ENCODE assay signal across 1 cellular context in genomic region chr20:33000802-33001466, GRCh38.
TF ChIP-seq lines count a peak whose summit lies in the region.

No MANE protein-coding gene starts in this region.

TF ChIP-seq in H1, 55 proteins besides CTCF, POLR2A, EP300 and RAD21:
- no peak for TF ChIP-seq CEBPB (IDR thresholded peaks at IDR 0.05; ENCODE audit: low read depth, low read length)
- TF ChIP-seq ATF3 (IDR thresholded peaks at IDR 0.05; ENCODE audit: insufficient read depth, low read depth, low read length): no peak
- TF ChIP-seq POU5F1 (IDR thresholded peaks at IDR 0.05; ENCODE audit: low read depth, low read length): no peak
- no peak for TF ChIP-seq GTF2F1 (IDR thresholded peaks at IDR 0.05; ENCODE audit: borderline replicate concordance, low read depth, low read length)
- no peak for TF ChIP-seq RBBP5 (IDR thresholded peaks at IDR 0.05; ENCODE audit: borderline replicate concordance, low read depth, low read length)
- no peak for TF ChIP-seq NRF1 (IDR thresholded peaks at IDR 0.05; ENCODE audit: low read depth, low read length)
- TF ChIP-seq RXRA (IDR thresholded peaks at IDR 0.05; ENCODE audit: insufficient read depth, low read depth, low read length): no peak
